ENCODE assay signal across 10 cellular contexts in genomic region chr17:18191967-18192366, GRCh38. TPM values are rescaled to one million over a fixed set of nuclear protein-coding genes. Genes with fewer than 3 reads are reported as not detected.
DNase-seq lines count a peak whose midpoint lies in the region; ATAC-seq and TF ChIP-seq lines count a peak whose summit lies in the region.
"Had no signal": no experiment of that assay in that cellular context is flagged by ENCODE, and none has a peak within 500 bp of the region (broad histone marks: within the 10 kb centered on the region; RNA-seq: fewer than 3 reads in every experiment).

No MANE protein-coding gene starts in this region.

- H3K27me3 ChIP-seq in DND-41 (ENCODE audit: insufficient read depth, low read length, poor library complexity): no peaks in the 10 kb centered on the region
- H3K27me3 ChIP-seq in psoas muscle (ENCODE audit: insufficient read depth in 3 of 3, low read length in 2 of 3): no peaks in the 10 kb centered on the region

- H3K36me3 ChIP-seq in DND-41 (ENCODE audit: insufficient read depth, low read length) (peaks cover 87% of the 10 kb centered on the region), psoas muscle (ENCODE audit: insufficient read depth in 1 of 2, low read depth in 1 of 2) (peaks cover 8 to 43% of the 10 kb centered on the region in 2 donors)

- no peak overlapping the region for H3K9ac ChIP-seq in DND-41 (ENCODE audit: low read depth, low read length)

- no peak overlapping the region for H3K27ac ChIP-seq in DND-41 (ENCODE audit: low read length)
- H3K27ac ChIP-seq in psoas muscle: peak overlapping the region; percentile 96

- no peaks in the 10 kb centered on the region for H3K9me3 Mint-ChIP-seq in effector memory CD8-positive, alpha-beta T cell

- peak overlapping the region; percentile 31; the same call in 1 of the 2 replicates for H3K4me2 ChIP-seq in DND-41 (ENCODE audit: insufficient read depth, low read length)

- H3K4me1 Mint-ChIP-seq in effector memory CD8-positive, alpha-beta T cell (ENCODE audit: low read depth in 2 of 2): peaks cover 56 to 66% of the 10 kb centered on the region in 2 donors

- H3K36me3 Mint-ChIP-seq in effector memory CD8-positive, alpha-beta T cell (ENCODE audit: insufficient read depth): peaks cover 63% of the 10 kb centered on the region

- H3K4me1 ChIP-seq in DND-41 (ENCODE audit: insufficient read depth, low read length) (peaks cover 40% of the 10 kb centered on the region), psoas muscle (peaks cover 92% of the 10 kb centered on the region)

- peak overlapping the region; percentile 25 to 41 for H3K27ac Mint-ChIP-seq in effector memory CD8-positive, alpha-beta T cell

- no peak overlapping the region for H2AFZ ChIP-seq in DND-41 (ENCODE audit: low read depth, low read length)

- H3K4me3 ChIP-seq in DND-41 (ENCODE audit: low read depth in 1 of 2, low read length in 2 of 2): no peak overlapping the region
- H3K4me3 ChIP-seq in psoas muscle: no peak overlapping the region

- H3K79me2 ChIP-seq in DND-41 (ENCODE audit: insufficient read depth, low read length): peaks cover 97% of the 10 kb centered on the region

- H3K4me3 Mint-ChIP-seq in effector memory CD8-positive, alpha-beta T cell: peak overlapping the region in 1 of 2 donors; percentile 27

- H3K9me3 ChIP-seq in DND-41 (ENCODE audit: insufficient read depth, low read length, severe bottlenecking): no peaks in the 10 kb centered on the region
- H3K9me3 ChIP-seq in psoas muscle: no peaks in the 10 kb centered on the region

- peaks cover 80% of the 10 kb centered on the region for H4K20me1 ChIP-seq in DND-41 (ENCODE audit: insufficient read depth, low read length)

- DNase-seq in DND-41: no peak
- DNase-seq in effector memory CD8-positive, alpha-beta T cell: no peak
- DNase-seq in psoas muscle: no peak
- no peak for DNase-seq in effector CD4-positive, alpha-beta T cell
- DNase-seq in NCI-H2171 treated with DMSO at 0.1 percent for 48 hours (lab: John Stamatoyannopoulos, UW): no peak
- no peak for DNase-seq in NCI-H748 (lab: John Stamatoyannopoulos, UW; ENCODE audit: unreplicated experiment)
- DNase-seq: effector CD8-positive, alpha-beta T cell; KG1; SHP77 treated with DMSO at 0.1 percent for 48 hours had no signal

- ATAC-seq in DND-41 (ENCODE audit: insufficient read depth, low read depth) (no peak; the same call in 2 of the 3 replicates), psoas muscle (peak in 2 of 4 donors; percentile 29 to 34)
- peak; percentile 33 for ATAC-seq in effector memory CD8-positive, alpha-beta T cell (replicated peaks)

- TF ChIP-seq CTCF in DND-41 (IDR thresholded peaks at IDR 0.05; ENCODE audit: borderline replicate concordance, extremely low read depth, low read length, poor library complexity, severe bottlenecking) (peak; percentile 30), LNCAP (IDR thresholded peaks at IDR 0.05) (peak; percentile 17; the same call in 1 of the 2 replicates), psoas muscle (IDR thresholded peaks at IDR 0.05) (peak; percentile 15)

- intact Hi-C loops in psoas muscle (cut with DNase I): no loop called here

- 80 to 90% (median 84%) methylated on average over 2 of the region's 2 CpGs for WGBS in psoas muscle, 3 donors

- H3K27me3 Mint-ChIP-seq in effector memory CD8-positive, alpha-beta T cell: no peaks in the 10 kb centered on the region

RNA-seq across cellular contexts. Expression of gene ALKBH5, which starts 8.3 kb away (rescaled TPM):
- 100 to 1,000 TPM; 202 to 219 (median 211) TPM for total RNA-seq in psoas muscle
- 100 to 1,000 TPM in 2 of 3 donors, 10 to 100 TPM in 1; 91.7 to 235 (median 111) TPM for polyA plus RNA-seq in psoas muscle

RNA-seq across cellular contexts. Expression of gene LLGL1, which starts 33.5 kb away (rescaled TPM):
- 1 to 10 TPM; 6.6 to 9.4 (median 8.5) TPM for total RNA-seq in psoas muscle
- polyA plus RNA-seq in psoas muscle: 1 to 10 TPM; 5.1 to 9.5 (median 6.2) TPM
